ENCODE assay signal across 1 cellular context in genomic region chrX:71228063-71228642, GRCh38.
TF ChIP-seq lines count a peak whose summit lies in the region.

No MANE protein-coding gene starts in this region.

TF ChIP-seq in HepG2, 621 proteins besides CTCF, POLR2A, EP300 and RAD21 (continued from another document and continues in another):
- TF ChIP-seq ZNF512B (CRISPR knock-in tag; IDR thresholded peaks at IDR 0.05; ENCODE audit: borderline replicate concordance) (no peak), ZNF773 (CRISPR knock-in tag; IDR thresholded peaks at IDR 0.05; ENCODE audit: borderline replicate concordance) (no peak), GPBP1L1 (CRISPR knock-in tag; IDR thresholded peaks at IDR 0.05) (no peak), MLX (CRISPR knock-in tag; IDR thresholded peaks at IDR 0.05) (no peak; the same call in 1 of the 2 replicates), LCORL (IDR thresholded peaks at IDR 0.05) (no peak), LCORL (CRISPR knock-in tag; IDR thresholded peaks at IDR 0.05) (peak; percentile 53; the same call in 1 of the 2 replicates), ZKSCAN1 (IDR thresholded peaks at IDR 0.05; ENCODE audit: low read length) (no peak; the same call in 1 of the 2 replicates), FOXA1 (IDR thresholded peaks at IDR 0.05) (no peak), FOXA1 (CRISPR knock-in tag; IDR thresholded peaks at IDR 0.05) (peak; percentile 50), CC2D1A (CRISPR knock-in tag; IDR thresholded peaks at IDR 0.05) (no peak), RCOR2 (CRISPR knock-in tag; IDR thresholded peaks at IDR 0.05) (no peak), ZSCAN20 (CRISPR knock-in tag; IDR thresholded peaks at IDR 0.05; ENCODE audit: borderline replicate concordance) (no peak), ZUFSP (CRISPR knock-in tag; IDR thresholded peaks at IDR 0.05; ENCODE audit: borderline replicate concordance) (no peak), ISX (CRISPR knock-in tag; conservative IDR thresholded peaks at IDR 0.05) (no peak), SMARCC2 (IDR thresholded peaks at IDR 0.05) (peak; percentile 65; the same call in 1 of the 2 replicates), THAP8 (CRISPR knock-in tag; IDR thresholded peaks at IDR 0.05; ENCODE audit: borderline replicate concordance) (no peak), SYNCRIP (IDR thresholded peaks at IDR 0.05; ENCODE audit: insufficient read depth, low read depth, low read length) (no peak), AGO1 (IDR thresholded peaks at IDR 0.05; ENCODE audit: low read depth, low read length, poor library complexity, severe bottlenecking) (no peak), NFAT5 (CRISPR knock-in tag; IDR thresholded peaks at IDR 0.05) (no peak), GABPB1 (CRISPR knock-in tag; IDR thresholded peaks at IDR 0.05) (no peak), ZKSCAN5 (CRISPR knock-in tag; IDR thresholded peaks at IDR 0.05) (peak; percentile 36; the same call in 1 of the 2 replicates), PITX1 (CRISPR knock-in tag; IDR thresholded peaks at IDR 0.05) (peak; percentile 22; the same call in 1 of the 2 replicates), ZNF367 (CRISPR knock-in tag; IDR thresholded peaks at IDR 0.05; ENCODE audit: borderline replicate concordance) (no peak), PBX2 (CRISPR knock-in tag; IDR thresholded peaks at IDR 0.05) (no peak), TAF1 (CRISPR knock-in tag; IDR thresholded peaks at IDR 0.05) (no peak), ATF6 (CRISPR knock-in tag; conservative IDR thresholded peaks at IDR 0.05) (no peak), ZNF883 (CRISPR knock-in tag; IDR thresholded peaks at IDR 0.05; ENCODE audit: not compliant biosample characterization) (no peak), ZBTB1 (CRISPR knock-in tag; IDR thresholded peaks at IDR 0.05; ENCODE audit: borderline replicate concordance) (no peak), ZNF484 (CRISPR knock-in tag; IDR thresholded peaks at IDR 0.05; ENCODE audit: borderline replicate concordance, low read depth) (no peak), ZNF639 (CRISPR knock-in tag; conservative IDR thresholded peaks at IDR 0.05) (no peak), ZZZ3 (CRISPR knock-in tag; IDR thresholded peaks at IDR 0.05; ENCODE audit: borderline replicate concordance) (no peak), ZNF577 (CRISPR knock-in tag; IDR thresholded peaks at IDR 0.05; ENCODE audit: borderline replicate concordance, low read depth) (no peak), MIXL1 (CRISPR knock-in tag; IDR thresholded peaks at IDR 0.05) (peak; percentile 57), ZMYM2 (CRISPR knock-in tag; IDR thresholded peaks at IDR 0.05) (no peak), MATR3 (CRISPR knock-in tag; IDR thresholded peaks at IDR 0.05) (no peak), ELK4 (CRISPR knock-in tag; IDR thresholded peaks at IDR 0.05; ENCODE audit: borderline replicate concordance) (no peak), SNAPC2 (CRISPR knock-in tag; IDR thresholded peaks at IDR 0.05) (no peak), HOMEZ (CRISPR knock-in tag; IDR thresholded peaks at IDR 0.05; ENCODE audit: low read depth) (no peak), KDM5B (CRISPR knock-in tag; IDR thresholded peaks at IDR 0.05; ENCODE audit: borderline replicate concordance) (no peak)
